ENCODE assay signal across 8 cellular contexts in genomic region chr17:75338335-75338734, GRCh38. TPM values are rescaled to one million over a fixed set of nuclear protein-coding genes. Genes with fewer than 3 reads are reported as not detected.
A peak's percentile ranks its signal among the peaks of the same experiment; 100 is the strongest.
DNase-seq lines count a peak whose midpoint lies in the region; ATAC-seq and TF ChIP-seq lines count a peak whose summit lies in the region.

No MANE protein-coding gene starts in this region.

- intact Hi-C loops in gastrocnemius medialis (cut with DNase I; ENCODE audit: low total_unique reads) = no loop called here

- no peak for TF ChIP-seq RAD21 in SK-N-SH (IDR thresholded peaks at IDR 0.05; ENCODE audit: low read length)

- H4K20me1 ChIP-seq in SK-N-SH (ENCODE audit: insufficient read depth) = peaks cover 79% of the 10 kb centered on the region

- no peak for DNase-seq in SK-N-SH
- peak; percentile 93 to 95 for DNase-seq in Kasumi-1 (lab: John Stamatoyannopoulos, UW)
- DNase-seq in activated naive CD8-positive, alpha-beta T cell treated with anti-CD3 and anti-CD28 coated beads, Interleukin-2, amount 50 U/mL, for 24 hours = no peak
- no peak for DNase-seq in gastrocnemius medialis
- DNase-seq in NCI-H146 treated with DMSO at 0.1 percent for 48 hours (lab: John Stamatoyannopoulos, UW; ENCODE audit: unreplicated experiment) = no peak

- TF ChIP-seq POLR2A in gastrocnemius medialis (IDR thresholded peaks at IDR 0.05) (no peak), GM18505 (IDR thresholded peaks at IDR 0.05; ENCODE audit: borderline replicate concordance, extremely low read depth, insufficient read depth, insufficient read length) (no peak)

- ATAC-seq in SK-N-SH treated with all-trans-retinoic acid at 6 μM for 48 hours (no peak), gastrocnemius medialis (peak in 1 of 2 donors; percentile 36), HG03196 (IDR thresholded peaks at IDR 0.05; ENCODE audit: unreplicated experiment) (no peak), GM18505 (IDR thresholded peaks at IDR 0.05; ENCODE audit: unreplicated experiment) (no peak)
- ATAC-seq in activated naive CD8-positive, alpha-beta T cell treated with anti-CD3 and anti-CD28 coated beads, Interleukin-2, amount 50 U/mL, for 24 hours = peak; percentile 44

- TF ChIP-seq EP300 in SK-N-SH (IDR thresholded peaks at IDR 0.05; ENCODE audit: borderline replicate concordance in 1 of 2, low read depth in 1 of 2, low read length in 1 of 2) = no peak

- POLR2A ChIA-PET in SK-N-SH (lab: Yijun Ruan, JAX) = no interaction called here

- H3F3A ChIP-seq in SK-N-SH (replicated peaks; ENCODE audit: insufficient read depth) = peaks cover 24% of the 10 kb centered on the region

- H3K36me3 ChIP-seq in SK-N-SH (replicated peaks in 1 of 2; ENCODE audit: control insufficient read depth in 1 of 2, insufficient read depth in 2 of 2, low read length in 1 of 2) (peaks cover 0 to 3% of the 10 kb centered on the region in 2 experiments), gastrocnemius medialis (no peaks in the 10 kb centered on the region)

- peak overlapping the region in 1 of 2 experiments; percentile 19; a peak in 1 of 4 replicates for H3K27ac ChIP-seq in SK-N-SH (ENCODE audit: low read depth in 2 of 2, low read length in 1 of 2)
- peak overlapping the region in 3 of 4 donors; percentile 3 to 29 (median 25) for H3K27ac ChIP-seq in gastrocnemius medialis

- H3K4me3 Mint-ChIP-seq in activated naive CD8-positive, alpha-beta T cell treated with anti-CD3 and anti-CD28 coated beads, Interleukin-2, amount 50 U/mL, for 24 hours = peak overlapping the region; percentile 62

- CTCF ChIA-PET in SK-N-SH (lab: Yijun Ruan, JAX) = interaction anchor here (0.7 to 8.0 kb wide), 7 partner anchors 11 to 74 kb away, joined by 3 to 56 read pairs (median 5); partner anchors contain the start of gene MIF4GD

- H3K4me3 ChIP-seq in SK-N-SH (ENCODE audit: low read depth in 2 of 2, low read length in 1 of 2) (no peak overlapping the region), gastrocnemius medialis (no peak overlapping the region)

- H3K27me3 ChIP-seq in SK-N-SH (ENCODE audit: insufficient read depth) = no peaks in the 10 kb centered on the region
- H3K27me3 ChIP-seq in gastrocnemius medialis = no peaks in the 10 kb centered on the region

- peak overlapping the region; percentile 10; the same call in 1 of the 2 replicates for H3K4me2 ChIP-seq in SK-N-SH

- no peaks in the 10 kb centered on the region for H3K9me3 ChIP-seq in SK-N-SH
- H3K9me3 ChIP-seq in gastrocnemius medialis = no peaks in the 10 kb centered on the region

- H2AFZ ChIP-seq in SK-N-SH (ENCODE audit: low read depth) = no peak overlapping the region

- in situ Hi-C loops in gastrocnemius medialis (cut with MboI; ENCODE audit: low sequenced_read_pairs in 4 of 4) = loop anchor here in 1 of 4 donors (10.0 kb wide), 1 partner anchor 56 kb away; no protein-coding TSS in a partner anchor

- H3K27ac Mint-ChIP-seq in activated naive CD8-positive, alpha-beta T cell treated with anti-CD3 and anti-CD28 coated beads, Interleukin-2, amount 50 U/mL, for 24 hours = peak overlapping the region; percentile 84

- WGBS in SK-N-SH (ENCODE audit: low lambda C conversion rate) = 56% methylated on average over 6 of the region's 6 CpGs

- H3K9me3 Mint-ChIP-seq in activated naive CD8-positive, alpha-beta T cell treated with anti-CD3 and anti-CD28 coated beads, Interleukin-2, amount 50 U/mL, for 24 hours = no peaks in the 10 kb centered on the region

- H3K36me3 Mint-ChIP-seq in activated naive CD8-positive, alpha-beta T cell treated with anti-CD3 and anti-CD28 coated beads, Interleukin-2, amount 50 U/mL, for 24 hours (ENCODE audit: low read depth) = peaks cover 9% of the 10 kb centered on the region

- H3K4me1 ChIP-seq in SK-N-SH (ENCODE audit: control insufficient read depth in 1 of 2, insufficient read depth in 2 of 2, low read depth in 1 of 2, low read length in 1 of 2) (peaks cover 6 to 9% of the 10 kb centered on the region in 2 experiments; a peak in 3 of 4 replicates), gastrocnemius medialis (peaks cover 14 to 39% of the 10 kb centered on the region in 2 donors)

- no peaks in the 10 kb centered on the region for H3K27me3 Mint-ChIP-seq in activated naive CD8-positive, alpha-beta T cell treated with anti-CD3 and anti-CD28 coated beads, Interleukin-2, amount 50 U/mL, for 24 hours

- H3K79me2 ChIP-seq in SK-N-SH (ENCODE audit: insufficient read depth) = peaks cover 94% of the 10 kb centered on the region

- no peaks in the 10 kb centered on the region for H3K9me2 ChIP-seq in SK-N-SH

- TF ChIP-seq CTCF in SK-N-SH (IDR thresholded peaks at IDR 0.05) = no peak
- TF ChIP-seq CTCF in gastrocnemius medialis (IDR thresholded peaks at IDR 0.05 in 4 of 5, conservative IDR thresholded peaks at IDR 0.05 in 1 of 5) = no peak

- H3K4me1 Mint-ChIP-seq in activated naive CD8-positive, alpha-beta T cell treated with anti-CD3 and anti-CD28 coated beads, Interleukin-2, amount 50 U/mL, for 24 hours = peaks cover 87% of the 10 kb centered on the region

- no peak overlapping the region for H3K9ac ChIP-seq in SK-N-SH

TF ChIP-seq in SK-N-SH, 30 proteins besides CTCF, POLR2A, EP300 and RAD21:
- TF ChIP-seq TCF12 (IDR thresholded peaks at IDR 0.05) (peak; percentile 27), FOSL2 (IDR thresholded peaks at IDR 0.05; ENCODE audit: borderline replicate concordance, low read depth) (no peak), GATA2 (CRISPR knock-in tag; IDR thresholded peaks at IDR 0.05) (no peak), MEF2A (IDR thresholded peaks at IDR 0.05; ENCODE audit: borderline replicate concordance, low read depth) (no peak)
- TF ChIP-seq, protein P1, sequence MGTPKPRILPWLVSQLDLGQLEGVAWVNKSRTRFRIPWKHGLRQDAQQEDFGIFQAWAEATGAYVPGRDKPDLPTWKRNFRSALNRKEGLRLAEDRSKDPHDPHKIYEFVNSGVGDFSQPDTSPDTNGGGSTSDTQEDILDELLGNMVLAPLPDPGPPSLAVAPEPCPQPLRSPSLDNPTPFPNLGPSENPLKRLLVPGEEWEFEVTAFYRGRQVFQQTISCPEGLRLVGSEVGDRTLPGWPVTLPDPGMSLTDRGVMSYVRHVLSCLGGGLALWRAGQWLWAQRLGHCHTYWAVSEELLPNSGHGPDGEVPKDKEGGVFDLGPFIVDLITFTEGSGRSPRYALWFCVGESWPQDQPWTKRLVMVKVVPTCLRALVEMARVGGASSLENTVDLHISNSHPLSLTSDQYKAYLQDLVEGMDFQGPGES (IDR thresholded peaks at IDR 0.05; ENCODE audit: low read depth, low read length) = no peak

TF ChIP-seq in SK-N-SH treated with all-trans-retinoic acid at 6 μM for 48 hours, 23 proteins besides CTCF, POLR2A, EP300 and RAD21 (continues in another document):
- no peak for TF ChIP-seq BACH2 (CRISPR knock-in tag; IDR thresholded peaks at IDR 0.05; ENCODE audit: borderline replicate concordance)
- TF ChIP-seq, protein P2, sequence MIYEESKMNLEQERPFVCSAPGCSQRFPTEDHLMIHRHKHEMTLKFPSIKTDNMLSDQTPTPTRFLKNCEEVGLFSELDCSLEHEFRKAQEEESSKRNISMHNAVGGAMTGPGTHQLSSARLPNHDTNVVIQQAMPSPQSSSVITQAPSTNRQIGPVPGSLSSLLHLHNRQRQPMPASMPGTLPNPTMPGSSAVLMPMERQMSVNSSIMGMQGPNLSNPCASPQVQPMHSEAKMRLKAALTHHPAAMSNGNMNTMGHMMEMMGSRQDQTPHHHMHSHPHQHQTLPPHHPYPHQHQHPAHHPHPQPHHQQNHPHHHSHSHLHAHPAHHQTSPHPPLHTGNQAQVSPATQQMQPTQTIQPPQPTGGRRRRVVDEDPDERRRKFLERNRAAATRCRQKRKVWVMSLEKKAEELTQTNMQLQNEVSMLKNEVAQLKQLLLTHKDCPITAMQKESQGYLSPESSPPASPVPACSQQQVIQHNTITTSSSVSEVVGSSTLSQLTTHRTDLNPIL (CRISPR knock-in tag; IDR thresholded peaks at IDR 0.05; ENCODE audit: low read depth) = no peak
- no peak for TF ChIP-seq ARNTL (CRISPR knock-in tag; IDR thresholded peaks at IDR 0.05; ENCODE audit: borderline replicate concordance, low read depth)
- TF ChIP-seq PATZ1 (CRISPR knock-in tag; IDR thresholded peaks at IDR 0.05; ENCODE audit: borderline replicate concordance) = no peak
- TF ChIP-seq ZNF8 (CRISPR knock-in tag; IDR thresholded peaks at IDR 0.05) = no peak
- no peak for TF ChIP-seq OSR1 (CRISPR knock-in tag; IDR thresholded peaks at IDR 0.05)
- TF ChIP-seq RARB (CRISPR knock-in tag; IDR thresholded peaks at IDR 0.05) = no peak
- TF ChIP-seq GLIS3 (CRISPR knock-in tag; IDR thresholded peaks at IDR 0.05) = no peak

RNA-seq across cellular contexts. Expression of gene SLC25A19, which starts 49.1 kb away (rescaled TPM):
- 11.7 and 13.2 TPM in 2 replicates for polyA plus RNA-seq in SK-N-SH (2012; rRNA removed)
- polyA plus RNA-seq in SK-N-SH (2012; cell fraction: cytosol; rRNA removed) = 7.0 and 10.2 TPM in 2 replicates
- polyA plus RNA-seq in SK-N-SH (2012; cell fraction: nucleus; rRNA removed) = 14.6 and 19.1 TPM in 2 replicates
- 10 to 100 TPM in 3 of 4 donors, 1 to 10 TPM in 1; 6.1 to 18.7 (median 14.4) TPM for total RNA-seq in gastrocnemius medialis

Comparison
In these comparisons a context has a peak if more than half of its experiments do, and no peak if none do; other contexts are left out.
1. DNase-seq: peak in Kasumi-1 (2 of 2); none in SK-N-SH (single experiment), activated naive CD8-positive, alpha-beta T cell treated with anti-CD3 and anti-CD28 coated beads, Interleukin-2, amount 50 U/mL, for 24 hours (single experiment), gastrocnemius medialis (0 of 2) and NCI-H146 treated with DMSO at 0.1 percent for 48 hours (single experiment).